Comparison of ENCODE assay signal across 22 cellular contexts in the genomic region with DNA sequence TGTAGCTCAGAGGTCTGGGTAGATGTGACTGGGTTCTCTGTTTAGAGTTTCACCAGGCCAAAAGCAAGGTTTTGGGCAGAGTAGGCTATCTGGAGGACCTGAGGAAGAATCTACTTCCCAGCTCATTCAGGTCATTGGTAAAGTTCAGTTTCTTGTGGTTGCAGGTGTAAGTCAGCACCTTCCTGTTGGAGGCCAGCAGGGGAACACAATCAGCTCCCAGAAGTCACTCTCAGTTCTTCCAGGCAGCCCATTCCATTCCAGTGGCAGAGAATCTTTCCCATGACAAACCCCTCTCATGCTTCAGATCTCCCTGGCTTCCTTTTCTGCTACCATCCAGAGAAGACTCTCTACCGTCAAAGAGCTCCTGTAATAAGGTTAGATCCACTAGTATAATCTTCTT.
"Had no signal": no experiment of that assay in that cellular context is flagged by ENCODE, and none has a peak within 500 bp of the region (broad histone marks: within the 10 kb centered on the region; RNA-seq: fewer than 3 reads in every experiment).

No MANE protein-coding gene starts in this region.

- DNase-seq: cortex of kidney; dorsolateral prefrontal cortex; effector CD8-positive, alpha-beta T cell; esophagus squamous epithelium; foreskin fibroblast; glutamatergic neuron; kidney glomerular epithelial cell; mucosa of descending colon; naive thymus-derived CD8-positive, alpha-beta T cell; psoas muscle; retina; right lobe of liver; stimulated activated CD4-positive, alpha-beta T cell treated with anti-CD3 and anti-CD28 coated beads, Interleukin-4, amount 100 ng/mL, for 1 hour; stimulated activated CD8-positive, alpha-beta memory T cell treated with anti-CD3 and anti-CD28 coated beads, Interleukin-4, amount 100 ng/mL, for 48 hours; stimulated activated naive CD8-positive, alpha-beta T cell treated with anti-CD3 and anti-CD28 coated beads, Interleukin-15, Interleukin-2, amounts not matched to agents 100 U/mL and 50 U/mL, for 24 hours; thyroid gland had no signal

- H3K9me3 Mint-ChIP-seq: stimulated activated effector memory CD8-positive, alpha-beta T cell treated with anti-CD3 and anti-CD28 coated beads, Interleukin-12 subunit alpha, Interleukin-12 subunit beta, amount 100 ng/mL, for 72 hours; type B pancreatic cell had no signal

- H3K27ac ChIP-seq: dorsolateral prefrontal cortex, esophagus squamous epithelium, gastroesophageal sphincter, neutrophil, psoas muscle, right lobe of liver, suprapubic skin, thyroid gland had no signal

- H3K4me3 Mint-ChIP-seq: naive thymus-derived CD8-positive, alpha-beta T cell; stimulated activated effector memory CD8-positive, alpha-beta T cell treated with anti-CD3 and anti-CD28 coated beads, Interleukin-12 subunit alpha, Interleukin-12 subunit beta, amount 100 ng/mL, for 72 hours; type B pancreatic cell had no signal

- H3K36me3 Mint-ChIP-seq: naive thymus-derived CD8-positive, alpha-beta T cell; stimulated activated effector memory CD8-positive, alpha-beta T cell treated with anti-CD3 and anti-CD28 coated beads, Interleukin-12 subunit alpha, Interleukin-12 subunit beta, amount 100 ng/mL, for 72 hours; type B pancreatic cell had no signal

- H3K27me3 ChIP-seq: dorsolateral prefrontal cortex, esophagus squamous epithelium, gastroesophageal sphincter, neutrophil, right lobe of liver, suprapubic skin, thyroid gland had no signal

- ATAC-seq: gastroesophageal sphincter; mucosa of descending colon; naive thymus-derived CD8-positive, alpha-beta T cell; psoas muscle; right lobe of liver; stimulated activated effector memory CD8-positive, alpha-beta T cell treated with anti-CD3 and anti-CD28 coated beads, Interleukin-12 subunit alpha, Interleukin-12 subunit beta, amount 100 ng/mL, for 72 hours; stimulated activated naive CD8-positive, alpha-beta T cell treated with anti-CD3 and anti-CD28 coated beads, Interleukin-15, Interleukin-2, amounts not matched to agents 100 U/mL and 50 U/mL, for 24 hours had no signal

- H3K27me3 Mint-ChIP-seq: naive thymus-derived CD8-positive, alpha-beta T cell; type B pancreatic cell had no signal

- H3K9me3 ChIP-seq: esophagus squamous epithelium, gastroesophageal sphincter, mucosa of descending colon, neutrophil, psoas muscle, right lobe of liver, suprapubic skin, thyroid gland had no signal

- H3K36me3 ChIP-seq: esophagus squamous epithelium, gastroesophageal sphincter, neutrophil, right lobe of liver, suprapubic skin, thyroid gland had no signal

- H3K4me1 ChIP-seq: esophagus squamous epithelium, gastroesophageal sphincter, psoas muscle, right lobe of liver, suprapubic skin, thyroid gland had no signal

- H3K4me3 ChIP-seq: dorsolateral prefrontal cortex, esophagus squamous epithelium, gastroesophageal sphincter, mucosa of descending colon, psoas muscle, right lobe of liver, suprapubic skin, thyroid gland had no signal

- FAIRE-seq: urothelium cell line had no signal

- H3K4me1 Mint-ChIP-seq: naive thymus-derived CD8-positive, alpha-beta T cell; stimulated activated effector memory CD8-positive, alpha-beta T cell treated with anti-CD3 and anti-CD28 coated beads, Interleukin-12 subunit alpha, Interleukin-12 subunit beta, amount 100 ng/mL, for 72 hours had no signal

- H3K27ac Mint-ChIP-seq: naive thymus-derived CD8-positive, alpha-beta T cell; stimulated activated effector memory CD8-positive, alpha-beta T cell treated with anti-CD3 and anti-CD28 coated beads, Interleukin-12 subunit alpha, Interleukin-12 subunit beta, amount 100 ng/mL, for 72 hours; type B pancreatic cell had no signal
